Comparison of ENCODE assay signal across 13 cellular contexts in genomic region chr20:50558483-50558925, GRCh38. TPM values are rescaled to one million over a fixed set of nuclear protein-coding genes. Genes with fewer than 3 reads are reported as not detected.
A peak's percentile ranks its signal among the peaks of the same experiment; 100 is the strongest.
DNase-seq lines count a peak whose midpoint lies in the region; ATAC-seq and TF ChIP-seq lines count a peak whose summit lies in the region.
"Had no signal": no experiment of that assay in that cellular context is flagged by ENCODE, and none has a peak within 500 bp of the region (broad histone marks: within the 10 kb centered on the region; RNA-seq: fewer than 3 reads in every experiment).

No MANE protein-coding gene starts in this region.

- no peaks in the 10 kb centered on the region for H3K27me3 ChIP-seq in RWPE2 (ENCODE audit: insufficient read depth, poor library complexity, severe bottlenecking)
- H3K27me3 ChIP-seq: vagina had no signal

- H3K4me1 ChIP-seq in RWPE2 (ENCODE audit: insufficient read depth, poor library complexity, severe bottlenecking): peaks cover 43% of the 10 kb centered on the region

- peak overlapping the region; percentile 93 for H3K27ac ChIP-seq in RWPE2 (ENCODE audit: poor library complexity, severe bottlenecking)
- H3K27ac ChIP-seq: vagina had no signal

- H3K9me3 ChIP-seq in RWPE2 (ENCODE audit: severe bottlenecking): peaks cover 7% of the 10 kb centered on the region
- H3K9me3 ChIP-seq: vagina had no signal

- H3K4me3 Mint-ChIP-seq in activated naive CD8-positive, alpha-beta T cell: no peak overlapping the region
- H3K4me3 Mint-ChIP-seq in activated naive CD8-positive, alpha-beta T cell treated with anti-CD3 and anti-CD28 coated beads, Interleukin-2, amount 50 U/mL, for 24 hours: no peak overlapping the region
- H3K4me3 Mint-ChIP-seq: CD14-positive monocyte had no signal

- H3K36me3 ChIP-seq in RWPE2 (ENCODE audit: low read depth): peaks cover 64% of the 10 kb centered on the region
- H3K36me3 ChIP-seq: vagina had no signal

- no peaks in the 10 kb centered on the region for H3K9me3 Mint-ChIP-seq in activated naive CD8-positive, alpha-beta T cell (ENCODE audit: low read depth)
- H3K9me3 Mint-ChIP-seq in activated naive CD8-positive, alpha-beta T cell treated with anti-CD3 and anti-CD28 coated beads, Interleukin-2, amount 50 U/mL, for 24 hours: no peaks in the 10 kb centered on the region
- H3K9me3 Mint-ChIP-seq: CD14-positive monocyte had no signal

- TF ChIP-seq CTCF in RWPE2 (IDR thresholded peaks at IDR 0.05; ENCODE audit: poor library complexity, severe bottlenecking) (no peak), epithelial cell of proximal tubule (conservative IDR thresholded peaks at IDR 0.05; ENCODE audit: low read depth, low read length) (no peak)

- no peak for ATAC-seq in activated naive CD8-positive, alpha-beta T cell treated with anti-CD3 and anti-CD28 coated beads, Interleukin-2, amount 50 U/mL, for 24 hours
- ATAC-seq in RWPE2 (ENCODE audit: low read depth) (peak; percentile 83), HG03354 (IDR thresholded peaks at IDR 0.05; ENCODE audit: poor library complexity, severe bottlenecking, unreplicated experiment) (no peak), HG03565 (IDR thresholded peaks at IDR 0.05; ENCODE audit: unreplicated experiment) (no peak)

- no peaks in the 10 kb centered on the region for H3K27me3 Mint-ChIP-seq in activated naive CD8-positive, alpha-beta T cell
- no peaks in the 10 kb centered on the region for H3K27me3 Mint-ChIP-seq in activated naive CD8-positive, alpha-beta T cell treated with anti-CD3 and anti-CD28 coated beads, Interleukin-2, amount 50 U/mL, for 24 hours

- H3K27ac Mint-ChIP-seq in activated naive CD8-positive, alpha-beta T cell: peak overlapping the region; percentile 67
- H3K27ac Mint-ChIP-seq in activated naive CD8-positive, alpha-beta T cell treated with anti-CD3 and anti-CD28 coated beads, Interleukin-2, amount 50 U/mL, for 24 hours: no peak overlapping the region

- peaks cover 48% of the 10 kb centered on the region for H3K4me1 Mint-ChIP-seq in activated naive CD8-positive, alpha-beta T cell (ENCODE audit: low read depth)
- peaks cover 71% of the 10 kb centered on the region for H3K4me1 Mint-ChIP-seq in activated naive CD8-positive, alpha-beta T cell treated with anti-CD3 and anti-CD28 coated beads, Interleukin-2, amount 50 U/mL, for 24 hours

- no peak overlapping the region for H3K4me3 ChIP-seq in RWPE2 (ENCODE audit: severe bottlenecking)
- no peak overlapping the region for H3K4me3 ChIP-seq in epithelial cell of proximal tubule (ENCODE audit: low read depth, low read length)
- H3K4me3 ChIP-seq: vagina had no signal

- no peak for DNase-seq in activated naive CD8-positive, alpha-beta T cell treated with anti-CD3 and anti-CD28 coated beads, Interleukin-2, amount 50 U/mL, for 24 hours
- DNase-seq in RWPE2 (ENCODE audit: low spot score): no peak
- DNase-seq in epithelial cell of proximal tubule (ENCODE audit: low read depth): peak; percentile 76
- peak; percentile 46 for DNase-seq in smooth muscle cell of the brain vasculature (ENCODE audit: low read depth, low spot score)
- no peak for DNase-seq in activated effector memory CD4-positive, alpha-beta T cell treated with anti-CD3 and anti-CD28 coated beads, Interleukin-2, amount 50 U/mL, for 16 hours
- DNase-seq: NCI-H187, nucleus accumbens, SHP77 treated with DMSO at 0.1 percent for 48 hours had no signal

- H3K36me3 Mint-ChIP-seq in activated naive CD8-positive, alpha-beta T cell: peaks cover 7% of the 10 kb centered on the region
- peaks cover 53% of the 10 kb centered on the region for H3K36me3 Mint-ChIP-seq in activated naive CD8-positive, alpha-beta T cell treated with anti-CD3 and anti-CD28 coated beads, Interleukin-2, amount 50 U/mL, for 24 hours (ENCODE audit: low read depth)

RNA-seq across cellular contexts. Expression of gene PTPN1, which starts 48.3 kb away (rescaled TPM):
- total RNA-seq in epithelial cell of proximal tubule: 41.7 and 47.5 TPM in 2 replicates

Comparison
In these comparisons a context has a peak if more than half of its experiments do, and no peak if none do; other contexts are left out.
1. DNase-seq: peak in epithelial cell of proximal tubule (single experiment) and smooth muscle cell of the brain vasculature (single experiment); none in activated naive CD8-positive, alpha-beta T cell treated with anti-CD3 and anti-CD28 coated beads, Interleukin-2, amount 50 U/mL, for 24 hours (single experiment), RWPE2 (single experiment) and activated effector memory CD4-positive, alpha-beta T cell treated with anti-CD3 and anti-CD28 coated beads, Interleukin-2, amount 50 U/mL, for 16 hours (single experiment).